ENCODE assay signal across 8 cellular contexts in the genomic region with DNA sequence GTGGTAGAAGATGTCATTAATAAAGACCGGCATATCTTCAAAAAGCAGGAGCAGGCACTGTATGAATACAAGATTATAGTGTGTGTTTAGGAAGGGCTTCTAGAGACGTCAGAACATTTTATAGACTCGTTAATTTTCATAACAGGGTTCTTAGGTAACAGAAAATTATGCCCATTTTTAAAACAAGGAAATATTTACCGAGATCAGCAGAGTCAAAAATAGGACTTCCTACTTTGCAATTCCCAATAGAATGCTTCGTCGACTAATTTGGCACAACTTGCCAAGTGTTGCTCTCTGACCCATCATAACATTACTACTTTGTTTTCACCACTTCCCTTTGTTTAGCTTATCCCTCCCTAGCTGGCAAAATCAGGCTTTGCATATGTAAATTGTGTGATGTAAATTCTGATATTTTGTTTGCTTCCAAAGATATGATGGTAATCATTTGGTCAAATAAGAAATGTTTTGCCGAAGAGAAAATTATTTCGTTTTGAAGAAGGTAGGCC. TPM values are rescaled to one million over a fixed set of nuclear protein-coding genes. Genes with fewer than 3 reads are reported as not detected.
DNase-seq lines count a peak whose midpoint lies in the region; ATAC-seq and TF ChIP-seq lines count a peak whose summit lies in the region.

No MANE protein-coding gene starts in this region.

- H3K4me3 Mint-ChIP-seq in activated naive CD8-positive, alpha-beta T cell treated with anti-CD3 and anti-CD28 coated beads for 36 hours = peak overlapping the region; percentile 91
- H3K4me3 Mint-ChIP-seq in stimulated activated effector memory CD8-positive, alpha-beta T cell treated with anti-CD3 and anti-CD28 coated beads, Interleukin-12 subunit alpha, Interleukin-12 subunit beta, amount 100 ng/mL, for 72 hours = peak overlapping the region; percentile 81

- no peak for ATAC-seq in stimulated activated effector memory CD8-positive, alpha-beta T cell treated with anti-CD3 and anti-CD28 coated beads, Interleukin-12 subunit alpha, Interleukin-12 subunit beta, amount 100 ng/mL, for 72 hours

- H3K27ac Mint-ChIP-seq in activated naive CD8-positive, alpha-beta T cell treated with anti-CD3 and anti-CD28 coated beads for 36 hours = peak overlapping the region; percentile 98
- peak overlapping the region; percentile 96 for H3K27ac Mint-ChIP-seq in stimulated activated effector memory CD8-positive, alpha-beta T cell treated with anti-CD3 and anti-CD28 coated beads, Interleukin-12 subunit alpha, Interleukin-12 subunit beta, amount 100 ng/mL, for 72 hours

- no peaks in the 10 kb centered on the region for H3K36me3 ChIP-seq in HEK293 (ENCODE audit: control insufficient read depth in 2 of 2, insufficient read depth in 1 of 2, low read length in 2 of 2)
- no peaks in the 10 kb centered on the region for H3K36me3 ChIP-seq in iPS-15b (ENCODE audit: control insufficient read depth, insufficient read depth, low read length)

- TF ChIP-seq CTCF in AG04449 (IDR thresholded peaks at IDR 0.05; ENCODE audit: insufficient read depth, low read length, missing control alignments) = no peak
- no peak for TF ChIP-seq CTCF in HEK293 (tag by site-specific recombination; IDR thresholded peaks at IDR 0.05)

- DNase-seq in AG04449 (ENCODE audit: low read depth, low spot score) (no peak), NCI-H2029 treated with DMSO at 0.1 percent for 48 hours (lab: John Stamatoyannopoulos, UW) (no peak), NCI-H345 (lab: John Stamatoyannopoulos, UW) (no peak)
- DNase-seq in activated naive CD8-positive, alpha-beta T cell treated with anti-CD3 and anti-CD28 coated beads for 36 hours = no peak
- DNase-seq in stimulated activated effector memory CD8-positive, alpha-beta T cell treated with anti-CD3 and anti-CD28 coated beads, Interleukin-12 subunit alpha, Interleukin-12 subunit beta, amount 100 ng/mL, for 72 hours (ENCODE audit: low spot score in 2 of 2) = no peak
- no peak for DNase-seq in stimulated activated CD4-positive, alpha-beta T cell treated with anti-CD3 and anti-CD28 coated beads, Interleukin-4, amount 100 ng/mL, for 1 hour

- peaks cover 8% of the 10 kb centered on the region for H3K9me3 Mint-ChIP-seq in activated naive CD8-positive, alpha-beta T cell treated with anti-CD3 and anti-CD28 coated beads for 36 hours
- no peaks in the 10 kb centered on the region for H3K9me3 Mint-ChIP-seq in stimulated activated effector memory CD8-positive, alpha-beta T cell treated with anti-CD3 and anti-CD28 coated beads, Interleukin-12 subunit alpha, Interleukin-12 subunit beta, amount 100 ng/mL, for 72 hours

- H3K4me1 ChIP-seq in HEK293 (ENCODE audit: control insufficient read depth, insufficient read depth, low read length) = peaks cover 6% of the 10 kb centered on the region; the same call in 1 of the 2 replicates
- peaks cover 3% of the 10 kb centered on the region for H3K4me1 ChIP-seq in iPS-15b (ENCODE audit: control insufficient read depth, insufficient read depth, low read length)

- POLR2A ChIA-PET in AG04449 (lab: Yijun Ruan, JAX) = interaction anchor here (3.4 kb wide), 1 partner anchor 97 kb away, joined by 16 read pairs; the partner anchor contains the start of gene NOL7
- POLR2A ChIA-PET in HEK293 (lab: Yijun Ruan, JAX) = no interaction called here

- H3K27me3 ChIP-seq in iPS-15b (ENCODE audit: control insufficient read depth, insufficient read depth, low read length) = no peaks in the 10 kb centered on the region

- H3K4me3 ChIP-seq in AG04449 (ENCODE audit: low read depth, low read length) (peak overlapping the region; percentile 75), HEK293 (ENCODE audit: low read depth, low read length) (peak overlapping the region; percentile 88), iPS-15b (ENCODE audit: low read depth, low read length) (peak overlapping the region; percentile 59)

- H3K27ac ChIP-seq in HEK293 (ENCODE audit: extremely low read depth, low read depth, low read length) = peak overlapping the region; percentile 96

- H3K27me3 Mint-ChIP-seq in activated naive CD8-positive, alpha-beta T cell treated with anti-CD3 and anti-CD28 coated beads for 36 hours = no peaks in the 10 kb centered on the region

- H3K9me3 ChIP-seq in HEK293 (ENCODE audit: control insufficient read depth, insufficient read depth, low read depth, low read length) = no peaks in the 10 kb centered on the region
- peaks cover 7% of the 10 kb centered on the region for H3K9me3 ChIP-seq in iPS-15b (ENCODE audit: control insufficient read depth, insufficient read depth, low read length)

- CTCF ChIA-PET in AG04449 (lab: Yijun Ruan, JAX) = interaction anchor here (0.9 to 3.7 kb wide), 3 partner anchors 12 to 97 kb away, joined by 3 to 16 read pairs (median 6); partner anchors contain the start of gene NOL7
- CTCF ChIA-PET in HEK293 (lab: Yijun Ruan, JAX) = interaction anchor here (0.6 to 1.0 kb wide), 4 partner anchors 33 to 429 kb away, joined by 3 to 4 read pairs (median 4); partner anchors contain the start of gene NOL7

- H3K4me1 Mint-ChIP-seq in activated naive CD8-positive, alpha-beta T cell treated with anti-CD3 and anti-CD28 coated beads for 36 hours = peaks cover 47% of the 10 kb centered on the region
- H3K4me1 Mint-ChIP-seq in stimulated activated effector memory CD8-positive, alpha-beta T cell treated with anti-CD3 and anti-CD28 coated beads, Interleukin-12 subunit alpha, Interleukin-12 subunit beta, amount 100 ng/mL, for 72 hours = peaks cover 55% of the 10 kb centered on the region

- peaks cover 16% of the 10 kb centered on the region for H3K36me3 Mint-ChIP-seq in activated naive CD8-positive, alpha-beta T cell treated with anti-CD3 and anti-CD28 coated beads for 36 hours
- H3K36me3 Mint-ChIP-seq in stimulated activated effector memory CD8-positive, alpha-beta T cell treated with anti-CD3 and anti-CD28 coated beads, Interleukin-12 subunit alpha, Interleukin-12 subunit beta, amount 100 ng/mL, for 72 hours = peaks cover 12% of the 10 kb centered on the region

- H3K9ac ChIP-seq in iPS-15b (ENCODE audit: low read depth, low read length) = peak overlapping the region; percentile 57

TF ChIP-seq in HEK293, 187 proteins besides CTCF, POLR2A, EP300 and RAD21:
- peak; percentile 65 for TF ChIP-seq ZNF335 (tag by site-specific recombination; conservative IDR thresholded peaks at IDR 0.05)
- TF ChIP-seq ZBTB21 (tag by site-specific recombination; IDR thresholded peaks at IDR 0.05) = no peak
- no peak for TF ChIP-seq ZNF223 (tag by site-specific recombination; IDR thresholded peaks at IDR 0.05)
- no peak for TF ChIP-seq ZNF18 (tag by site-specific recombination; IDR thresholded peaks at IDR 0.05)
- 0 out of 2 replicates have a peak, but pooled peaks have one; percentile 19 for TF ChIP-seq ZNF394 (tag by site-specific recombination; IDR thresholded peaks at IDR 0.05; ENCODE audit: borderline replicate concordance)
- TF ChIP-seq ZNF473 (tag by site-specific recombination; IDR thresholded peaks at IDR 0.05) = no peak
- no peak for TF ChIP-seq ZSCAN23 (tag by site-specific recombination; IDR thresholded peaks at IDR 0.05)

RNA-seq across cellular contexts. Expression of gene RANBP9, which starts 0.9 kb away (rescaled TPM):
- total RNA-seq in activated naive CD8-positive, alpha-beta T cell treated with anti-CD3 and anti-CD28 coated beads for 36 hours = 10 to 100 TPM; 54.9 to 56.5 TPM
